ENCODE assay signal across 8 cellular contexts in genomic region chr3:53589201-53589600, GRCh38.
"Had no signal": no experiment of that assay in that cellular context is flagged by ENCODE, and none has a peak within 500 bp of the region (broad histone marks: within the 10 kb centered on the region; RNA-seq: fewer than 3 reads in every experiment).

No MANE protein-coding gene starts in this region.

- DNase-seq: GM23248, GOT3, H7, HFFc6, IMR-90 had no signal

- H3K27ac ChIP-seq: GM23248 had no signal

- ATAC-seq: HCT116, K562 had no signal

- H3K4me3 ChIP-seq: GM23248, HAP-1, K562 had no signal

- H3K9me3 ChIP-seq: HAP-1 had no signal

- H3K4me1 ChIP-seq: HAP-1 had no signal

- H3K36me3 ChIP-seq: HAP-1 had no signal
